25 cellular contexts compared by ENCODE assay signal in the genomic region with DNA sequence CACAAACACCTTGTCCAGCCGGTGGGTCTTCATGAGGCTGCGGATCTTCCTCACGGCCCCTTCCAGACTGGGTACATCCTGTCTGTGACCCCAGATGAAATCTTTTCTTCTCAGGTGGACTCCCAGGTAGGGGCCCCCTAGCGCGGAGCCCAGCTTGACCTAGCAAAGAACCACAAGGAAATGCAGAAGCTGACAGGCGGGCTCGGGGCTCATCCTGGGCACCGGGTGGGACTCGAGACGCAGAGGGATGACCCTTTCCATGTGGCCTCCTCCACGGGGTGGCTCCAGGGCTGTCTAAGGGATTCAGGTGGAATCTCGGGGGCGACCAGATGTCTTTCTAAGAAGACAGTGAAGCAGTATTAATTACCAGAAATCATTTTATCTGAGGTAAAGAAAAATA. TPM values are rescaled to one million over a fixed set of nuclear protein-coding genes. Genes with fewer than 3 reads are reported as not detected.
DNase-seq lines count a peak whose midpoint lies in the region; ATAC-seq and TF ChIP-seq lines count a peak whose summit lies in the region.
"Had no signal": no experiment of that assay in that cellular context is flagged by ENCODE, and none has a peak within 500 bp of the region (broad histone marks: within the 10 kb centered on the region; RNA-seq: fewer than 3 reads in every experiment).

No MANE protein-coding gene starts in this region.

- peaks cover 0 to 16% (median 6%) of the 10 kb centered on the region in 6 donors for H3K4me1 ChIP-seq in spleen
- H3K4me1 ChIP-seq: esophagus muscularis mucosa had no signal

- no peaks in the 10 kb centered on the region for H3K9me3 Mint-ChIP-seq in activated T-cell treated with anti-CD3 and anti-CD28 coated beads, Interleukin-2, amount 50 U/mL, for 24 hours
- peaks cover 0 to 2% of the 10 kb centered on the region in 2 donors for H3K9me3 Mint-ChIP-seq in effector memory CD8-positive, alpha-beta T cell
- H3K9me3 Mint-ChIP-seq: activated naive CD8-positive, alpha-beta T cell treated with anti-CD3 and anti-CD28 coated beads for 36 hours; mesothelial cell of epicardium had no signal

- 91 to 100% (median 96%) methylated on average over 13 of the region's 13 CpGs for whole genome bisulfite sequencing in spleen, 5 donors

- no peak overlapping the region for H3K4me3 ChIP-seq in dorsolateral prefrontal cortex
- H3K4me3 ChIP-seq in spleen = no peak overlapping the region
- H3K4me3 ChIP-seq: esophagus muscularis mucosa had no signal

- peak; percentile 20 for DNase-seq in activated T-cell treated with anti-CD3 and anti-CD28 coated beads, Interleukin-2, amount 50 U/mL, for 24 hours
- DNase-seq in activated T-cell treated with anti-CD3 and anti-CD28 coated beads for 4 hours (no peak), Daoy (ENCODE audit: low read depth) (peak; percentile 0), dorsolateral prefrontal cortex (peak in 6 of 10 donors; percentile 0 to 34 (median 22)), spleen (peak; percentile 28), NCI-H2107 treated with DMSO at 0.1 percent for 48 hours (lab: John Stamatoyannopoulos, UW; ENCODE audit: unreplicated experiment) (no peak), AG20443 (ENCODE audit: low spot score) (no peak)
- no peak for DNase-seq in effector memory CD8-positive, alpha-beta T cell
- DNase-seq: activated naive CD8-positive, alpha-beta T cell treated with anti-CD3 and anti-CD28 coated beads for 36 hours; caudate nucleus; DND-41; IMR-90; left ventricle myocardium superior; NCI-H1436; NCI-H2081; SIG-M5; stimulated activated CD4-positive, alpha-beta T cell treated with anti-CD3 and anti-CD28 coated beads, Interleukin-15, amount 100 ng/mL, for 24 hours; stimulated activated CD4-positive, alpha-beta T cell treated with anti-CD3 and anti-CD28 coated beads, Interleukin-4, amount 100 ng/mL, for 4 hours; SW 1271; T-helper 9 cell had no signal

- no peak overlapping the region for H3K27ac Mint-ChIP-seq in activated T-cell treated with anti-CD3 and anti-CD28 coated beads, Interleukin-2, amount 50 U/mL, for 24 hours
- H3K27ac Mint-ChIP-seq in effector memory CD8-positive, alpha-beta T cell = no peak overlapping the region
- H3K27ac Mint-ChIP-seq: activated naive CD8-positive, alpha-beta T cell treated with anti-CD3 and anti-CD28 coated beads for 36 hours; CD4-positive, alpha-beta T cell; mesothelial cell of epicardium; progenitor cell of endocrine pancreas had no signal

- H3K27ac ChIP-seq in dorsolateral prefrontal cortex (no peak overlapping the region), spleen (no peak overlapping the region)
- H3K27ac ChIP-seq: esophagus muscularis mucosa, VCaP had no signal

- no peaks in the 10 kb centered on the region for H3K27me3 Mint-ChIP-seq in activated T-cell treated with anti-CD3 and anti-CD28 coated beads, Interleukin-2, amount 50 U/mL, for 24 hours
- no peaks in the 10 kb centered on the region for H3K27me3 Mint-ChIP-seq in effector memory CD8-positive, alpha-beta T cell
- H3K27me3 Mint-ChIP-seq: activated naive CD8-positive, alpha-beta T cell treated with anti-CD3 and anti-CD28 coated beads for 36 hours; CD4-positive, alpha-beta T cell; progenitor cell of endocrine pancreas had no signal

- peaks cover 37% of the 10 kb centered on the region for H3K36me3 Mint-ChIP-seq in activated T-cell treated with anti-CD3 and anti-CD28 coated beads, Interleukin-2, amount 50 U/mL, for 24 hours (ENCODE audit: low read depth)
- H3K36me3 Mint-ChIP-seq in effector memory CD8-positive, alpha-beta T cell (ENCODE audit: insufficient read depth) = peaks cover 39% of the 10 kb centered on the region

- no peak for TF ChIP-seq POLR2A in spleen (IDR thresholded peaks at IDR 0.05)

- TF ChIP-seq CTCF in dorsolateral prefrontal cortex (IDR thresholded peaks at IDR 0.05 in 54 of 56, conservative IDR thresholded peaks at IDR 0.05 in 2 of 56; ENCODE audit: low read depth in 1 of 56, partially characterized antibody in 56 of 56) (no peak), spleen (IDR thresholded peaks at IDR 0.05 in 8 of 11, conservative IDR thresholded peaks at IDR 0.05 in 3 of 11) (no peak)

- no peak overlapping the region for H3K4me3 Mint-ChIP-seq in activated T-cell treated with anti-CD3 and anti-CD28 coated beads, Interleukin-2, amount 50 U/mL, for 24 hours
- H3K4me3 Mint-ChIP-seq in effector memory CD8-positive, alpha-beta T cell = no peak overlapping the region
- H3K4me3 Mint-ChIP-seq: activated naive CD8-positive, alpha-beta T cell treated with anti-CD3 and anti-CD28 coated beads for 36 hours; CD4-positive, alpha-beta T cell; mesothelial cell of epicardium had no signal

- no peaks in the 10 kb centered on the region for H3K27me3 ChIP-seq in dorsolateral prefrontal cortex
- no peaks in the 10 kb centered on the region for H3K27me3 ChIP-seq in spleen (replicated peaks in 1 of 7)
- H3K27me3 ChIP-seq: esophagus muscularis mucosa had no signal

- H3K4me1 Mint-ChIP-seq in activated T-cell treated with anti-CD3 and anti-CD28 coated beads, Interleukin-2, amount 50 U/mL, for 24 hours (ENCODE audit: low read depth) = peaks cover 20% of the 10 kb centered on the region
- H3K4me1 Mint-ChIP-seq in effector memory CD8-positive, alpha-beta T cell (ENCODE audit: low read depth in 2 of 2) = peaks cover 18% of the 10 kb centered on the region in 2 donors
- H3K4me1 Mint-ChIP-seq: mesothelial cell of epicardium had no signal

- intact Hi-C loops in dorsolateral prefrontal cortex (cut with DNase I) = no loop called here
- intact Hi-C loops in spleen (cut with DNase I; ENCODE audit: low total_unique reads) = no loop called here

- H3K9me3 ChIP-seq in spleen = peaks cover 4 to 30% (median 25%) of the 10 kb centered on the region in 8 donors

- no peak for ATAC-seq in effector memory CD8-positive, alpha-beta T cell (replicated peaks)
- ATAC-seq: left ventricle myocardium superior had no signal

- H3K36me3 ChIP-seq in spleen = peaks cover 3 to 98% (median 77%) of the 10 kb centered on the region in 6 donors

RNA-seq across cellular contexts. Expression of gene POFUT2, which starts 17.8 kb away (rescaled TPM):
- 22.6 and 27.3 TPM in 2 replicates for total RNA-seq in Daoy (2014; rRNA removed; shearing (Covaris generic))
- total RNA-seq in dorsolateral prefrontal cortex = 10 to 100 TPM; 13.5 to 37.4 (median 20.5) TPM
- 10 to 100 TPM; 24.1 to 37.0 (median 28.8) TPM for total RNA-seq in spleen
- 10 to 100 TPM; 10.5 to 23.2 (median 19.3) TPM for polyA plus RNA-seq in spleen

Comparison
In these comparisons a context has a peak if more than half of its experiments do, and no peak if none do; other contexts are left out.
1. DNase-seq: peak in activated T-cell treated with anti-CD3 and anti-CD28 coated beads, Interleukin-2, amount 50 U/mL, for 24 hours (single experiment), Daoy (single experiment), dorsolateral prefrontal cortex (6 of 10) and spleen (single experiment); none in activated T-cell treated with anti-CD3 and anti-CD28 coated beads for 4 hours (single experiment), NCI-H2107 treated with DMSO at 0.1 percent for 48 hours (single experiment), effector memory CD8-positive, alpha-beta T cell (0 of 3) and AG20443 (single experiment).